Comparison of ENCODE assay signal across 2 cellular contexts in the genomic region with DNA sequence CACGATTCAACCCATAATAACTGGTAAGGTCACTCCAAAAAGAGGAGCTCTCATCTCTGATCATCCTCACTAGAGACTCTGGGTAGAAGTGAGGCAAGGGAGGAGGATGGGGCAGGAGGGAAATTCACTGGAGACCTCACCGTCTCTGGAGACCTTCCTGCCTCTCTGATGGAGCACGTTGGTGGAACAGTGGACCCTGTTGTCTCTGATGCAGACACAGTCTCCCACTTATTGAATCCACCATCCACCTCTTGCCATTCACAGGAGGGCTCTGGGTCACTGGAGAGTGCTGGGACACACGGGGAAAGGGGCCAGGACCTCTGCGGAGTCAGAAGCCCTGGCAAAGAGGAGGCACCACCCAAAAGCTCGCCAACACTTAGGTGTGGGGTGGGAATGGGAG.
"Had no signal": no experiment of that assay in that cellular context is flagged by ENCODE, and none has a peak within 500 bp of the region (broad histone marks: within the 10 kb centered on the region; RNA-seq: fewer than 3 reads in every experiment).

No MANE protein-coding gene starts in this region.

- H3K4me3 ChIP-seq: GM12878 had no signal

- DNase-seq: GF-D8 had no signal
